In genomic region chr3:72163809-72164634, GRCh38 we compare ENCODE assay signal across 8 cellular contexts.
DNase-seq lines count a peak whose midpoint lies in the region; ATAC-seq, FAIRE-seq and TF ChIP-seq lines count a peak whose summit lies in the region.

No MANE protein-coding gene starts in this region.

- H3K4me1 ChIP-seq in prostate gland (replicated peaks) = no peaks in the 10 kb centered on the region

- TF ChIP-seq CTCF in GM13977 (IDR thresholded peaks at IDR 0.05; ENCODE audit: extremely low read depth, insufficient read depth, missing control alignments) (peak; percentile 24), prostate gland (IDR thresholded peaks at IDR 0.05) (no peak), D721Med (IDR thresholded peaks at IDR 0.05; ENCODE audit: insufficient read depth, missing control alignments) (no peak)

- FAIRE-seq in D721Med (lab: Jason Lieb, UNC) = no peak

- H3K9me3 ChIP-seq in T-helper 17 cell (ENCODE audit: control insufficient read depth, low read length, poor library complexity, severe bottlenecking) (no peaks in the 10 kb centered on the region), prostate gland (no peaks in the 10 kb centered on the region)

- no peak overlapping the region for H3K4me3 Mint-ChIP-seq in T-helper 17 cell

- peak; percentile 89 for ATAC-seq in GM21423 (IDR thresholded peaks at IDR 0.05; ENCODE audit: unreplicated experiment)
- ATAC-seq in HG03342 (IDR thresholded peaks at IDR 0.05; ENCODE audit: unreplicated experiment) = peak; percentile 83
- peak; percentile 83 for ATAC-seq in T-helper 17 cell
- no peak for ATAC-seq in left lobe of liver

- H3K36me3 ChIP-seq in prostate gland = no peaks in the 10 kb centered on the region

- TF ChIP-seq POLR2A in prostate gland (IDR thresholded peaks at IDR 0.05) = no peak

- 87% methylated on average over 7 of the region's 7 CpGs for WGBS in prostate gland

- H3K27ac Mint-ChIP-seq in T-helper 17 cell = no peak overlapping the region

- H3K27ac ChIP-seq in prostate gland = no peak overlapping the region

- in situ Hi-C loops in GM13977 (cut with MboI; ENCODE audit: low pct_unique_long_range_greater_than_20kb, low sequenced_read_pairs, unreplicated experiment) = no loop called here

- intact Hi-C loops in prostate gland (cut with DNase I) = no loop called here

- peaks cover 24% of the 10 kb centered on the region for H3K27me3 Mint-ChIP-seq in T-helper 17 cell

- no peaks in the 10 kb centered on the region for H3K27me3 ChIP-seq in prostate gland (replicated peaks; ENCODE audit: insufficient read depth)

- DNase-seq in GM13977 (ENCODE audit: low spot score) = peak; percentile 75
- no peak for DNase-seq in T-helper 17 cell
- DNase-seq in left lobe of liver (ENCODE audit: low spot score) = no peak
- DNase-seq in SHP77 treated with DMSO at 0.1 percent for 48 hours (lab: John Stamatoyannopoulos, UW) = no peak
- no peak for DNase-seq in prostate gland (ENCODE audit: low spot score)
- no peak for DNase-seq in D721Med (ENCODE audit: insufficient read length, low spot score)

- no peak overlapping the region for H3K4me3 ChIP-seq in prostate gland

- H3K4me1 Mint-ChIP-seq in T-helper 17 cell = no peaks in the 10 kb centered on the region

- no peaks in the 10 kb centered on the region for H3K36me3 Mint-ChIP-seq in T-helper 17 cell (ENCODE audit: low read depth)
